In genomic region chr1:220326578-220326977, GRCh38 we compare ENCODE assay signal across 14 cellular contexts. TPM values are rescaled to one million over a fixed set of nuclear protein-coding genes. Genes with fewer than 3 reads are reported as not detected.
DNase-seq lines count a peak whose midpoint lies in the region; ATAC-seq and TF ChIP-seq lines count a peak whose summit lies in the region.
"Had no signal": no experiment of that assay in that cellular context is flagged by ENCODE, and none has a peak within 500 bp of the region (broad histone marks: within the 10 kb centered on the region; RNA-seq: fewer than 3 reads in every experiment).

No MANE protein-coding gene starts in this region.

- H3K4me3 ChIP-seq in heart right ventricle: no peak overlapping the region
- H3K4me3 ChIP-seq in SK-N-SH (ENCODE audit: low read depth in 2 of 2, low read length in 1 of 2): no peak overlapping the region
- H3K4me3 ChIP-seq in fibroblast of the aortic adventitia (ENCODE audit: low read depth, low read length): no peak overlapping the region
- H3K4me3 ChIP-seq: A549, lung had no signal

- H2AFZ ChIP-seq in SK-N-SH (ENCODE audit: low read depth): no peak overlapping the region

- H3K79me2 ChIP-seq in SK-N-SH (ENCODE audit: insufficient read depth): no peaks in the 10 kb centered on the region

- no peaks in the 10 kb centered on the region for H3F3A ChIP-seq in SK-N-SH (replicated peaks; ENCODE audit: insufficient read depth)

- ATAC-seq in heart right ventricle (peak in 6 of 8 donors; percentile 54 to 92 (median 70)), Right ventricle myocardium inferior (no peak), GM18858 (IDR thresholded peaks at IDR 0.05; ENCODE audit: unreplicated experiment) (no peak), HG03108 (IDR thresholded peaks at IDR 0.05; ENCODE audit: unreplicated experiment) (no peak)
- ATAC-seq: A549; stimulated activated naive CD8-positive, alpha-beta T cell treated with anti-CD3 and anti-CD28 coated beads, Interleukin-15, amount 100 ng/mL, for 72 hours had no signal

- no peak for TF ChIP-seq CTCF in heart right ventricle (IDR thresholded peaks at IDR 0.05)
- TF ChIP-seq CTCF in SK-N-SH (IDR thresholded peaks at IDR 0.05): no peak
- TF ChIP-seq CTCF in fibroblast of the aortic adventitia (IDR thresholded peaks at IDR 0.05; ENCODE audit: insufficient read depth, low read length): no peak

- peak overlapping the region in 1 of 10 donors; percentile 2 for H3K27ac ChIP-seq in heart right ventricle
- no peak overlapping the region; a peak in 2 of 4 replicates for H3K27ac ChIP-seq in SK-N-SH (ENCODE audit: low read depth in 2 of 2, low read length in 1 of 2)
- H3K27ac ChIP-seq: A549 had no signal

- H3K36me3 ChIP-seq in heart right ventricle: no peaks in the 10 kb centered on the region
- no peaks in the 10 kb centered on the region for H3K36me3 ChIP-seq in SK-N-SH (replicated peaks in 1 of 2; ENCODE audit: control insufficient read depth in 1 of 2, insufficient read depth in 2 of 2, low read length in 1 of 2)

- no peaks in the 10 kb centered on the region for H3K27me3 ChIP-seq in heart right ventricle
- no peaks in the 10 kb centered on the region for H3K27me3 ChIP-seq in SK-N-SH (ENCODE audit: insufficient read depth)

- peaks cover 0 to 9% (median 0%) of the 10 kb centered on the region in 9 donors for H3K4me1 ChIP-seq in heart right ventricle
- peaks cover 0 to 6% of the 10 kb centered on the region in 2 experiments; a peak in 2 of 4 replicates for H3K4me1 ChIP-seq in SK-N-SH (ENCODE audit: control insufficient read depth in 1 of 2, insufficient read depth in 2 of 2, low read depth in 1 of 2, low read length in 1 of 2)
- H3K4me1 ChIP-seq: A549 had no signal

- intact Hi-C loops in heart right ventricle (cut with DNase I) (no loop called here), Right ventricle myocardium inferior (cut with DNase I) (no loop called here)

- no peak overlapping the region for H3K4me2 ChIP-seq in SK-N-SH
- H3K4me2 ChIP-seq: A549 had no signal

- no peak for TF ChIP-seq RAD21 in SK-N-SH (IDR thresholded peaks at IDR 0.05; ENCODE audit: low read length)

- DNase-seq in heart right ventricle (no peak), Right ventricle myocardium inferior (ENCODE audit: missing footprints) (no peak), SK-N-SH (no peak), fibroblast of the aortic adventitia (ENCODE audit: low read depth) (peak; percentile 13), HUDEP-2 (lab: John Stamatoyannopoulos, UW; ENCODE audit: unreplicated experiment in 76 of 76) (no peak), Kasumi-1 (lab: John Stamatoyannopoulos, UW) (no peak)
- DNase-seq: activated CD4-positive, CD25-positive, alpha-beta regulatory T cell; activated naive CD4-positive, alpha-beta T cell treated with Interleukin-2 at 50 U/mL for 16 hours; CD4-positive, alpha-beta memory T cell; stimulated activated naive CD8-positive, alpha-beta T cell treated with anti-CD3 and anti-CD28 coated beads, Interleukin-15, amount 100 ng/mL, for 72 hours had no signal

- WGBS in heart right ventricle, 2 donors: 85 to 96% methylated on average over 2 of the region's 2 CpGs
- WGBS in SK-N-SH (ENCODE audit: low lambda C conversion rate): 71% methylated on average over 2 of the region's 2 CpGs

- CTCF ChIA-PET in SK-N-SH (lab: Yijun Ruan, JAX): no interaction called here

- no peak overlapping the region for H3K9ac ChIP-seq in SK-N-SH

- H3K9me2 ChIP-seq in SK-N-SH: no peaks in the 10 kb centered on the region

- no peaks in the 10 kb centered on the region for H4K20me1 ChIP-seq in SK-N-SH (ENCODE audit: insufficient read depth)

- POLR2A ChIA-PET in SK-N-SH (lab: Yijun Ruan, JAX): no interaction called here

- H3K9me3 ChIP-seq in heart right ventricle: no peaks in the 10 kb centered on the region
- H3K9me3 ChIP-seq in SK-N-SH: no peaks in the 10 kb centered on the region
- H3K9me3 ChIP-seq: A549 had no signal

- no peak for TF ChIP-seq EP300 in SK-N-SH (IDR thresholded peaks at IDR 0.05; ENCODE audit: borderline replicate concordance in 1 of 2, low read depth in 1 of 2, low read length in 1 of 2)

TF ChIP-seq in SK-N-SH, 30 proteins besides CTCF, POLR2A, EP300 and RAD21:
- TF ChIP-seq EZH2phosphoT487 (IDR thresholded peaks at IDR 0.05; ENCODE audit: borderline replicate concordance, low read depth) (no peak), IRF3 (IDR thresholded peaks at IDR 0.05; ENCODE audit: low read depth, low read length) (no peak), RXRA (IDR thresholded peaks at IDR 0.05; ENCODE audit: borderline replicate concordance, low read depth) (no peak), PBX3 (IDR thresholded peaks at IDR 0.05) (peak; percentile 57), ZBTB33 (IDR thresholded peaks at IDR 0.05; ENCODE audit: borderline replicate concordance, low read depth) (no peak), JUND (IDR thresholded peaks at IDR 0.05) (peak; percentile 65), MEF2A (IDR thresholded peaks at IDR 0.05; ENCODE audit: borderline replicate concordance, low read depth) (no peak), TAF1 (IDR thresholded peaks at IDR 0.05; ENCODE audit: borderline replicate concordance, low read depth, low read length) (no peak), FOSL2 (IDR thresholded peaks at IDR 0.05; ENCODE audit: borderline replicate concordance, low read depth) (peak; percentile 78; the same call in 1 of the 2 replicates), MAX (IDR thresholded peaks at IDR 0.05; ENCODE audit: low read depth) (no peak), TCF12 (IDR thresholded peaks at IDR 0.05) (peak; percentile 59), CHD2 (IDR thresholded peaks at IDR 0.05; ENCODE audit: low read length, partially characterized antibody) (no peak), TEAD4 (IDR thresholded peaks at IDR 0.05; ENCODE audit: borderline replicate concordance, insufficient read depth) (no peak)

RNA-seq across cellular contexts. Expression of gene RAB3GAP2, which starts 54.3 kb away (rescaled TPM):
- 10 to 100 TPM; 21.9 to 35.8 (median 28.5) TPM for total RNA-seq in heart right ventricle
- 10 to 100 TPM in 1 of 2 donors, 1 to 10 TPM in 1; 5.7 to 10.8 TPM for polyA plus RNA-seq in heart right ventricle
- 22.1 TPM for total RNA-seq in Right ventricle myocardium inferior
- 9.3 and 11.7 TPM in 2 replicates for polyA plus RNA-seq in SK-N-SH (2012; rRNA removed)
- polyA plus RNA-seq in SK-N-SH (2012; cell fraction: cytosol; rRNA removed): 9.2 and 11.2 TPM in 2 replicates
- 23.9 and 32.4 TPM in 2 replicates for polyA plus RNA-seq in SK-N-SH (2012; cell fraction: nucleus; rRNA removed)
- 32.4 and 39.7 TPM in 2 replicates for total RNA-seq in fibroblast of the aortic adventitia (ENCODE audit: low replicate concordance)

Comparison
In these comparisons a context has a peak if more than half of its experiments do, and no peak if none do; other contexts are left out.
1. ATAC-seq: peak in heart right ventricle (6 of 8); none in Right ventricle myocardium inferior (single experiment), GM18858 (single experiment) and HG03108 (single experiment).